Comparison of ENCODE assay signal across 16 cellular contexts in genomic region chr2:177078416-177078815, GRCh38.
A peak's percentile ranks its signal among the peaks of the same experiment; 100 is the strongest.
DNase-seq lines count a peak whose midpoint lies in the region; ATAC-seq, FAIRE-seq and TF ChIP-seq lines count a peak whose summit lies in the region.
"Had no signal": no experiment of that assay in that cellular context is flagged by ENCODE, and none has a peak within 500 bp of the region (broad histone marks: within the 10 kb centered on the region; RNA-seq: fewer than 3 reads in every experiment).

No MANE protein-coding gene starts in this region.

- H2AFZ ChIP-seq in mammary epithelial cell (ENCODE audit: low read depth, low read length) (no peak overlapping the region), HepG2 (ENCODE audit: low read length) (no peak overlapping the region)

- H3K27ac ChIP-seq in mammary epithelial cell (ENCODE audit: insufficient read depth, low read depth, low read length): no peak overlapping the region
- no peak overlapping the region for H3K27ac ChIP-seq in HepG2 (ENCODE audit: extremely low read length, insufficient read depth, low read length)
- H3K27ac ChIP-seq in stomach: peak overlapping the region in 1 of 5 donors; percentile 61
- H3K27ac ChIP-seq in endodermal cell (ENCODE audit: low read depth, low read length): no peak overlapping the region
- H3K27ac ChIP-seq: WERI-Rb-1 had no signal

- intact Hi-C loops in mammary epithelial cell (cut with micrococcal nuclease) (no loop called here), HepG2 (cut with micrococcal nuclease; ENCODE audit: unreplicated experiment) (no loop called here), stomach (cut with DNase I; ENCODE audit: low total_unique reads) (no loop called here)

- no peak for TF ChIP-seq RAD21 in HepG2 (CRISPR knock-in tag; IDR thresholded peaks at IDR 0.05)

- ATAC-seq in HepG2 (no peak), HG03469 (IDR thresholded peaks at IDR 0.05; ENCODE audit: unreplicated experiment) (no peak)
- ATAC-seq: natural killer cell treated with Interleukin-12 subunit alpha and Interleukin-12 subunit beta and Interleukin-15 and Interleukin-18, amount 100 ng/mL, for 72 hours had no signal

- TF ChIP-seq CTCF in mammary epithelial cell (conservative IDR thresholded peaks at IDR 0.05 in 1 of 2, IDR thresholded peaks at IDR 0.05 in 1 of 2; ENCODE audit: extremely low read depth in 1 of 2, insufficient read depth in 1 of 2, low read depth in 1 of 2, low read length in 2 of 2): no peak
- TF ChIP-seq CTCF in HepG2 (CRISPR knock-in tag; IDR thresholded peaks at IDR 0.05): no peak
- TF ChIP-seq CTCF in stomach (IDR thresholded peaks at IDR 0.05): no peak
- no peak for TF ChIP-seq CTCF in endodermal cell (conservative IDR thresholded peaks at IDR 0.05)

- TF ChIP-seq EP300 in HepG2 (IDR thresholded peaks at IDR 0.05; ENCODE audit: low read depth in 2 of 2, low read length in 2 of 2) (no peak), HepG2 (CRISPR knock-in tag; IDR thresholded peaks at IDR 0.05; ENCODE audit: borderline replicate concordance) (no peak), stomach (IDR thresholded peaks at IDR 0.05) (peak; percentile 37)

- H4K20me1 ChIP-seq in mammary epithelial cell (ENCODE audit: insufficient read depth, low read length) (no peaks in the 10 kb centered on the region), HepG2 (ENCODE audit: insufficient read depth, low read length) (no peaks in the 10 kb centered on the region)

- CTCF ChIA-PET in mammary epithelial cell (lab: Charles Lee; ENCODE audit: low non-redundant PET): no interaction called here
- CTCF ChIA-PET in HepG2 (lab: Yijun Ruan, JAX; ENCODE audit: low intra/inter-chr PET ratio, low total read pairs): no interaction called here

- H3K27me3 ChIP-seq in mammary epithelial cell (ENCODE audit: insufficient read depth, low read length) (no peaks in the 10 kb centered on the region), HepG2 (ENCODE audit: control insufficient read depth in 1 of 2, insufficient read depth in 2 of 2, low read length in 2 of 2) (peaks cover 0 to 8% of the 10 kb centered on the region in 2 experiments; a peak in 2 of 5 replicates), stomach (peaks cover 0 to 4% (median 0%) of the 10 kb centered on the region in 3 donors), endodermal cell (ENCODE audit: control insufficient read depth, insufficient read depth, low read length, poor library complexity, severe bottlenecking) (peaks cover 48% of the 10 kb centered on the region)

- H3K4me1 Mint-ChIP-seq in endodermal cell: peaks cover 16% of the 10 kb centered on the region
- H3K4me1 Mint-ChIP-seq in activated naive CD8-positive, alpha-beta T cell treated with anti-CD3 and anti-CD28 coated beads for 36 hours: no peaks in the 10 kb centered on the region

- no peaks in the 10 kb centered on the region for H3K36me3 Mint-ChIP-seq in endodermal cell (ENCODE audit: low read depth)
- no peaks in the 10 kb centered on the region for H3K36me3 Mint-ChIP-seq in activated naive CD8-positive, alpha-beta T cell treated with anti-CD3 and anti-CD28 coated beads for 36 hours
- H3K36me3 Mint-ChIP-seq: natural killer cell treated with Interleukin-12 subunit alpha and Interleukin-12 subunit beta and Interleukin-15 and Interleukin-18, amount 100 ng/mL, for 72 hours had no signal

- H3K79me2 ChIP-seq in mammary epithelial cell (ENCODE audit: insufficient read depth, low read length) (no peaks in the 10 kb centered on the region), HepG2 (ENCODE audit: insufficient read depth, low read length) (no peaks in the 10 kb centered on the region)

- dilution Hi-C loops in mammary epithelial cell (cut with HindIII; ENCODE audit: low sequenced_read_pairs): no loop called here

- FAIRE-seq in HepG2 (lab: Jason Lieb, UNC): no peak
- FAIRE-seq: endometrium had no signal

- H3K9me3 ChIP-seq in mammary epithelial cell (replicated peaks; ENCODE audit: insufficient read depth, low read length) (no peaks in the 10 kb centered on the region), HepG2 (ENCODE audit: low read length) (no peaks in the 10 kb centered on the region), stomach (no peaks in the 10 kb centered on the region), endodermal cell (ENCODE audit: control insufficient read depth, low read length) (no peaks in the 10 kb centered on the region)

- H3K4me3 ChIP-seq in mammary epithelial cell (replicated peaks in 1 of 3; ENCODE audit: insufficient read depth in 1 of 3, low read depth in 2 of 3, low read length in 3 of 3): no peak overlapping the region
- H3K4me3 ChIP-seq in HepG2 (replicated peaks in 1 of 3; ENCODE audit: insufficient read depth in 1 of 3, low read depth in 2 of 3, low read length in 3 of 3): no peak overlapping the region
- no peak overlapping the region for H3K4me3 ChIP-seq in stomach
- no peak overlapping the region for H3K4me3 ChIP-seq in endodermal cell (ENCODE audit: low read length)

- no peaks in the 10 kb centered on the region for H3K36me3 ChIP-seq in mammary epithelial cell (ENCODE audit: insufficient read depth, low read length)
- no peaks in the 10 kb centered on the region for H3K36me3 ChIP-seq in HepG2 (replicated peaks in 1 of 2; ENCODE audit: control insufficient read depth in 1 of 2, insufficient read depth in 2 of 2, low read length in 2 of 2)
- H3K36me3 ChIP-seq in stomach: no peaks in the 10 kb centered on the region
- no peaks in the 10 kb centered on the region for H3K36me3 ChIP-seq in endodermal cell (ENCODE audit: control insufficient read depth, insufficient read depth, low read length)
- H3K36me3 ChIP-seq: WERI-Rb-1 had no signal

- 17% methylated on average over 3 of the region's 3 CpGs for WGBS in mammary epithelial cell (ENCODE audit: low coverage, missing lambda C conversion rate)
- 5% methylated on average over 3 of the region's 3 CpGs for WGBS in HepG2 (ENCODE audit: low lambda C conversion rate)
- WGBS in stomach, 5 donors: 43 to 54% (median 46%) methylated on average over 3 of the region's 3 CpGs
- WGBS in endodermal cell (ENCODE audit: insufficient coverage in 1 of 2, insufficient read length in 1 of 2), 2 experiments: 94% methylated on average over 3 of the region's 3 CpGs; no CpG with 5 or more reads in 1 of the 2 experiments

- H3K27ac Mint-ChIP-seq in endodermal cell: no peak overlapping the region
- no peak overlapping the region for H3K27ac Mint-ChIP-seq in activated naive CD8-positive, alpha-beta T cell treated with anti-CD3 and anti-CD28 coated beads for 36 hours
- H3K27ac Mint-ChIP-seq: natural killer cell treated with Interleukin-12 subunit alpha and Interleukin-12 subunit beta and Interleukin-15 and Interleukin-18, amount 100 ng/mL, for 72 hours had no signal

- H3K9me3 Mint-ChIP-seq in endodermal cell: no peaks in the 10 kb centered on the region
- peaks cover 2% of the 10 kb centered on the region for H3K9me3 Mint-ChIP-seq in activated naive CD8-positive, alpha-beta T cell treated with anti-CD3 and anti-CD28 coated beads for 36 hours
- H3K9me3 Mint-ChIP-seq: natural killer cell treated with Interleukin-12 subunit alpha and Interleukin-12 subunit beta and Interleukin-15 and Interleukin-18, amount 100 ng/mL, for 72 hours had no signal

- peaks cover 20% of the 10 kb centered on the region for H3K27me3 Mint-ChIP-seq in endodermal cell (ENCODE audit: insufficient read depth)
- peaks cover 9% of the 10 kb centered on the region for H3K27me3 Mint-ChIP-seq in activated naive CD8-positive, alpha-beta T cell treated with anti-CD3 and anti-CD28 coated beads for 36 hours

- TF ChIP-seq POLR2A in HepG2 (IDR thresholded peaks at IDR 0.05; ENCODE audit: insufficient read depth in 1 of 2, low read depth in 2 of 2, low read length in 2 of 2) (no peak), stomach (IDR thresholded peaks at IDR 0.05) (no peak)

- no peak overlapping the region for H3K4me3 Mint-ChIP-seq in endodermal cell
- no peak overlapping the region for H3K4me3 Mint-ChIP-seq in activated naive CD8-positive, alpha-beta T cell treated with anti-CD3 and anti-CD28 coated beads for 36 hours
- H3K4me3 Mint-ChIP-seq: natural killer cell treated with Interleukin-12 subunit alpha and Interleukin-12 subunit beta and Interleukin-15 and Interleukin-18, amount 100 ng/mL, for 72 hours had no signal

- POLR2A ChIA-PET in HepG2 (lab: Yijun Ruan, JAX): no interaction called here

- H3K9ac ChIP-seq in mammary epithelial cell (ENCODE audit: insufficient read depth, low read length) (no peak overlapping the region), HepG2 (ENCODE audit: insufficient read depth, low read depth, low read length) (no peak overlapping the region), endodermal cell (ENCODE audit: extremely low read depth, low read length, poor library complexity, severe bottlenecking) (no peak overlapping the region)

- H3K4me1 ChIP-seq in mammary epithelial cell (ENCODE audit: insufficient read depth, low read length) (no peaks in the 10 kb centered on the region), HepG2 (ENCODE audit: insufficient read depth, low read length) (no peaks in the 10 kb centered on the region), stomach (no peaks in the 10 kb centered on the region), endodermal cell (ENCODE audit: control insufficient read depth, insufficient read depth, low read length) (peaks cover 14% of the 10 kb centered on the region)

- no peak overlapping the region for H3K4me2 ChIP-seq in mammary epithelial cell (ENCODE audit: insufficient read depth, low read depth, low read length)
- H3K4me2 ChIP-seq in HepG2 (ENCODE audit: low read depth, low read length): no peak overlapping the region

- peak; percentile 56 for DNase-seq in HT1080 (ENCODE audit: low read depth)
- peak; percentile 12 for DNase-seq in mammary epithelial cell
- no peak for DNase-seq in HepG2 (ENCODE audit: low spot score)
- DNase-seq in stomach: peak; percentile 37
- no peak for DNase-seq in SK-N-DZ (ENCODE audit: low spot score)
- no peak for DNase-seq in endodermal cell
- DNase-seq in activated naive CD8-positive, alpha-beta T cell treated with anti-CD3 and anti-CD28 coated beads for 36 hours: no peak
- DNase-seq: activated T-cell treated with anti-CD3 and anti-CD28 coated beads for 4 hours; aorta; Calu3; stimulated activated CD4-positive, alpha-beta T cell treated with anti-CD3 and anti-CD28 coated beads, Interleukin-1b, Interleukin-23, amount 100 ng/mL, for 48 hours; stimulated activated naive CD4-positive, alpha-beta T cell treated with Interleukin-2 at 50 U/mL for 16 hours; WERI-Rb-1 had no signal

- in situ Hi-C loops in mammary epithelial cell (cut with MboI; ENCODE audit: low sequenced_read_pairs in 2 of 2): no loop called here
- in situ Hi-C loops in HepG2 (cut with HindIII; ENCODE audit: extremely low pct_ligation_motif_present, low pct_unique_long_range_greater_than_20kb): no loop called here

- no TSS peak for BruUV-seq in mammary epithelial cell (replicated peaks; lab: Mats Ljungman, UMichigan)
- BruUV-seq in HepG2 (replicated peaks; lab: Mats Ljungman, UMichigan): no TSS peak

TF ChIP-seq in HepG2, 621 proteins besides CTCF, POLR2A, EP300 and RAD21 (continues in another document):
- no peak for TF ChIP-seq TARDBP (CRISPR knock-in tag; IDR thresholded peaks at IDR 0.05)
- TF ChIP-seq AHR (CRISPR knock-in tag; IDR thresholded peaks at IDR 0.05): no peak
- no peak for TF ChIP-seq FOSL2 (CRISPR knock-in tag; IDR thresholded peaks at IDR 0.05)

Comparison
In these comparisons a context has a peak if more than half of its experiments do, and no peak if none do; other contexts are left out.
1. DNase-seq: peak in HT1080 (single experiment), mammary epithelial cell (single experiment) and stomach (single experiment); none in HepG2 (single experiment), SK-N-DZ (single experiment), endodermal cell (single experiment) and activated naive CD8-positive, alpha-beta T cell treated with anti-CD3 and anti-CD28 coated beads for 36 hours (single experiment).